Comparison of ENCODE assay signal across 9 cellular contexts in genomic region chr1:53025034-53025777, GRCh38. TPM values are rescaled to one million over a fixed set of nuclear protein-coding genes. Genes with fewer than 3 reads are reported as not detected.
DNase-seq lines count a peak whose midpoint lies in the region; ATAC-seq, FAIRE-seq and TF ChIP-seq lines count a peak whose summit lies in the region.
"Had no signal": no experiment of that assay in that cellular context is flagged by ENCODE, and none has a peak within 500 bp of the region (broad histone marks: within the 10 kb centered on the region; RNA-seq: fewer than 3 reads in every experiment).

No MANE protein-coding gene starts in this region.

- BruUV-seq in IMR-90 (replicated peaks; lab: Mats Ljungman, UMichigan) (no TSS peak), endothelial cell of umbilical vein (replicated peaks; lab: Mats Ljungman, UMichigan) (no TSS peak)

- H3K4me2 ChIP-seq in IMR-90 (ENCODE audit: low read depth, low read length) (peak overlapping the region; percentile 41), endothelial cell of umbilical vein (ENCODE audit: insufficient read depth, low read length) (no peak overlapping the region), mesenchymal stem cell (ENCODE audit: low read length, poor library complexity, severe bottlenecking) (no peak overlapping the region)

- FAIRE-seq in endothelial cell of umbilical vein (lab: Jason Lieb, UNC), result no peak
- FAIRE-seq: TTC549 had no signal

- TF ChIP-seq CTCF in IMR-90 (conservative IDR thresholded peaks at IDR 0.05; ENCODE audit: low read depth, low read length) (no peak), endothelial cell of umbilical vein (IDR thresholded peaks at IDR 0.05; ENCODE audit: extremely low read depth in 1 of 2, insufficient read depth in 1 of 2, low read depth in 1 of 2, low read length in 2 of 2) (no peak), GM10266 (IDR thresholded peaks at IDR 0.05; ENCODE audit: control insufficient read depth, insufficient read depth, low read depth, missing control alignments) (no peak)

- H4K8ac ChIP-seq in IMR-90 (ENCODE audit: low read depth in 2 of 2, low read length in 2 of 2) (no peak overlapping the region), mesenchymal stem cell (ENCODE audit: low read length) (peak overlapping the region; percentile 77)

- H3K27ac ChIP-seq in IMR-90 (ENCODE audit: insufficient read depth, low read length) (peak overlapping the region; percentile 59; the same call in 1 of the 2 replicates), endothelial cell of umbilical vein (ENCODE audit: insufficient read depth, low read depth, low read length) (no peak overlapping the region), mesenchymal stem cell (ENCODE audit: low read length, poor library complexity, severe bottlenecking) (no peak overlapping the region)

- H3K27me3 ChIP-seq in IMR-90 (ENCODE audit: control insufficient read depth, insufficient read depth, low read length), result no peaks in the 10 kb centered on the region
- no peaks in the 10 kb centered on the region for H3K27me3 ChIP-seq in endothelial cell of umbilical vein (ENCODE audit: control insufficient read depth in 2 of 2, insufficient read depth in 2 of 2, low read length in 2 of 2)
- no peaks in the 10 kb centered on the region for H3K27me3 ChIP-seq in mesenchymal stem cell (ENCODE audit: control insufficient read depth in 1 of 2, insufficient read depth in 1 of 2, low read length in 2 of 2)

- H3K9me1 ChIP-seq in IMR-90 (ENCODE audit: insufficient read depth, low read length) (peaks cover 5% of the 10 kb centered on the region), endothelial cell of umbilical vein (replicated peaks; ENCODE audit: control insufficient read depth, extremely low read depth, insufficient read depth, low read length) (peaks cover 2% of the 10 kb centered on the region)

- peak; percentile 95 for ATAC-seq in IMR-90 (ENCODE audit: low read depth)

- CTCF ChIA-PET in IMR-90 (lab: Yijun Ruan, JAX), result no interaction called here
- CTCF ChIA-PET in endothelial cell of umbilical vein (lab: Charles Lee), result interaction anchor here (0.8 kb wide), 1 partner anchor 22 kb away, joined by 3 read pairs; no protein-coding TSS in a partner anchor

- DNase-seq in ACHN (peak; percentile 42), IMR-90 (peak; percentile 87), endothelial cell of umbilical vein (ENCODE audit: low read depth, low spot score) (peak; percentile 13), mesenchymal stem cell (peak; percentile 95), GM10266 (ENCODE audit: extremely low spot score) (no peak), LoVo (ENCODE audit: low spot score) (no peak)
- DNase-seq in NK-92 treated with Interleukin-12 subunit alpha and Interleukin-12 subunit beta, amount 100 ng/mL, for 24 hours (lab: John Stamatoyannopoulos, UW), result no peak
- DNase-seq in stimulated activated CD4-positive, alpha-beta T cell treated with anti-CD3 and anti-CD28 coated beads, Interleukin-4, amount 100 ng/mL, for 24 hours, result no peak

- no peaks in the 10 kb centered on the region for H3K9me3 ChIP-seq in IMR-90 (ENCODE audit: control insufficient read depth, insufficient read depth, low read length)
- no peaks in the 10 kb centered on the region for H3K9me3 ChIP-seq in endothelial cell of umbilical vein (replicated peaks; ENCODE audit: control insufficient read depth, insufficient read depth, low read length)
- H3K9me3 ChIP-seq in mesenchymal stem cell (ENCODE audit: control insufficient read depth, low read length), result no peaks in the 10 kb centered on the region

- H3K23ac ChIP-seq in IMR-90 (ENCODE audit: low read depth, low read length), result 0 out of 2 replicates have a peak overlapping the region, but pooled peaks have one; percentile 28
- H3K23ac ChIP-seq in mesenchymal stem cell (ENCODE audit: low read length in 2 of 2), result no peak overlapping the region

- TF ChIP-seq POLR2A in IMR-90 (IDR thresholded peaks at IDR 0.05; ENCODE audit: low read depth, low read length), result no peak
- no peak for TF ChIP-seq POLR2A in endothelial cell of umbilical vein (IDR thresholded peaks at IDR 0.05; ENCODE audit: low read depth, low read length)

- H3K36me3 ChIP-seq in IMR-90 (ENCODE audit: control insufficient read depth, insufficient read depth, low read length) (peaks cover 7% of the 10 kb centered on the region), endothelial cell of umbilical vein (ENCODE audit: control insufficient read depth in 2 of 2, extremely low read depth in 1 of 2, insufficient read depth in 2 of 2, low read length in 2 of 2) (peaks cover 0 to 3% of the 10 kb centered on the region in 2 experiments), mesenchymal stem cell (ENCODE audit: control insufficient read depth in 1 of 2, insufficient read depth in 2 of 2, low read depth in 1 of 2, low read length in 2 of 2) (peaks cover 5 to 20% of the 10 kb centered on the region in 2 experiments)

- H2AFZ ChIP-seq in IMR-90 (replicated peaks; ENCODE audit: low read length, poor library complexity) (no peak overlapping the region), endothelial cell of umbilical vein (ENCODE audit: low read depth, low read length) (no peak overlapping the region), mesenchymal stem cell (ENCODE audit: low read depth, low read length) (no peak overlapping the region)

- peak overlapping the region; percentile 36 for H4K5ac ChIP-seq in IMR-90 (ENCODE audit: low read depth, low read length)

- peak overlapping the region; percentile 77; the same call in 1 of the 2 replicates for H3K14ac ChIP-seq in IMR-90 (replicated peaks; ENCODE audit: low read depth, low read length)
- H3K14ac ChIP-seq in mesenchymal stem cell (ENCODE audit: low read length in 2 of 2), result no peak overlapping the region

- H2BK120ac ChIP-seq in IMR-90 (ENCODE audit: low read depth, low read length) (peak overlapping the region; percentile 7), mesenchymal stem cell (ENCODE audit: low read depth, low read length) (no peak overlapping the region)

- H3K4ac ChIP-seq in IMR-90 (ENCODE audit: low read depth, low read length) (peak overlapping the region; percentile 67), mesenchymal stem cell (ENCODE audit: low read depth in 1 of 2, low read length in 2 of 2) (peak overlapping the region in 1 of 2 experiments; percentile 82)

- no peak overlapping the region; the same call in 1 of the 2 replicates for H2BK20ac ChIP-seq in IMR-90 (ENCODE audit: low read depth, low read length)

- H2BK12ac ChIP-seq in mesenchymal stem cell (ENCODE audit: low read length in 2 of 2), result peak overlapping the region in 1 of 2 experiments; percentile 77

- H3K9ac ChIP-seq in IMR-90 (ENCODE audit: low read depth, low read length) (no peak overlapping the region), endothelial cell of umbilical vein (replicated peaks; ENCODE audit: extremely low read depth, insufficient read depth, low read length) (no peak overlapping the region), mesenchymal stem cell (ENCODE audit: low read length) (peak overlapping the region; percentile 69)

- intact Hi-C loops in IMR-90 (cut with micrococcal nuclease), result no loop called here
- intact Hi-C loops in endothelial cell of umbilical vein (cut with micrococcal nuclease), result no loop called here

- POLR2A ChIA-PET in IMR-90 (lab: Charles Lee; ENCODE audit: unreplicated experiment), result no interaction called here
- POLR2A ChIA-PET in endothelial cell of umbilical vein (lab: Charles Lee), result no interaction called here

- H4K20me1 ChIP-seq in IMR-90 (ENCODE audit: insufficient read depth, low read length), result peaks cover 8% of the 10 kb centered on the region; the same call in 1 of the 2 replicates
- H4K20me1 ChIP-seq in endothelial cell of umbilical vein (replicated peaks; ENCODE audit: control insufficient read depth, extremely low read depth, insufficient read depth, low read length), result no peaks in the 10 kb centered on the region

- H2AK9ac ChIP-seq in IMR-90 (replicated peaks; ENCODE audit: low read depth, low read length, poor library complexity), result peak overlapping the region; percentile 66

- dilution Hi-C loops in IMR-90 (cut with HindIII; ENCODE audit: low sequenced_read_pairs, unreplicated experiment), result no loop called here
- dilution Hi-C loops in endothelial cell of umbilical vein (cut with MboI; ENCODE audit: extremely low pct_ligation_motif_present, low sequenced_read_pairs), result no loop called here

- H4K91ac ChIP-seq in IMR-90 (ENCODE audit: insufficient read depth, low read depth, low read length), result peak overlapping the region; percentile 30
- no peak overlapping the region for H4K91ac ChIP-seq in mesenchymal stem cell (ENCODE audit: low read length)

- TF ChIP-seq RAD21 in IMR-90 (IDR thresholded peaks at IDR 0.05; ENCODE audit: low read length), result 0 out of 2 replicates have a peak, but pooled peaks have one; percentile 11

- peaks cover 34 to 71% of the 10 kb centered on the region in 2 experiments for H3K79me1 ChIP-seq in IMR-90 (ENCODE audit: low read depth in 1 of 2, low read length in 2 of 2)
- H3K79me1 ChIP-seq in mesenchymal stem cell (replicated peaks; ENCODE audit: low read length, poor library complexity, severe bottlenecking), result peaks cover 24% of the 10 kb centered on the region

- H2BK5ac ChIP-seq in IMR-90 (ENCODE audit: low read depth, low read length, poor library complexity, severe bottlenecking), result peak overlapping the region; percentile 52
- no peak overlapping the region for H2BK5ac ChIP-seq in mesenchymal stem cell (ENCODE audit: low read depth, low read length, poor library complexity, severe bottlenecking)

- H3K79me2 ChIP-seq in endothelial cell of umbilical vein (ENCODE audit: control insufficient read depth, insufficient read depth, low read length), result peaks cover 25% of the 10 kb centered on the region

- H3K18ac ChIP-seq in IMR-90 (ENCODE audit: low read depth, low read length), result peak overlapping the region; percentile 63; the same call in 1 of the 2 replicates
- peak overlapping the region in 1 of 2 experiments; percentile 66 for H3K18ac ChIP-seq in mesenchymal stem cell (ENCODE audit: low read depth in 1 of 2, low read length in 2 of 2)

- in situ Hi-C loops in ACHN (cut with HindIII; ENCODE audit: low pct_ligation_motif_present, low pct_unique_long_range_greater_than_20kb, low sequenced_read_pairs) (no loop called here), IMR-90 (cut with MboI; ENCODE audit: low sequenced_read_pairs) (no loop called here)

- 75% methylated on average over 1 of the region's 3 CpGs; no CpG with 5 or more reads in 1 of the 2 experiments for WGBS in IMR-90 (ENCODE audit: extremely low coverage in 2 of 2, insufficient read length in 1 of 2), 2 experiments
- 62% methylated on average over 3 of the region's 3 CpGs for WGBS in mesenchymal stem cell

- H2AK5ac ChIP-seq in IMR-90 (ENCODE audit: low read depth, low read length) (peak overlapping the region; percentile 71), mesenchymal stem cell (ENCODE audit: low read length, severe bottlenecking) (no peak overlapping the region)

- peak overlapping the region; percentile 37; the same call in 1 of the 3 replicates for H2BK15ac ChIP-seq in IMR-90 (ENCODE audit: low read depth, low read length)
- no peak overlapping the region for H2BK15ac ChIP-seq in mesenchymal stem cell (ENCODE audit: low read depth, poor library complexity, severe bottlenecking)

- H3K4me3 ChIP-seq in IMR-90 (ENCODE audit: insufficient read depth, low read depth, low read length) (no peak overlapping the region), endothelial cell of umbilical vein (replicated peaks in 1 of 3; ENCODE audit: insufficient read depth in 1 of 3, low read depth in 1 of 3, low read length in 3 of 3) (no peak overlapping the region), mesenchymal stem cell (ENCODE audit: insufficient read depth in 1 of 2, low read depth in 1 of 2, low read length in 2 of 2) (peak overlapping the region in 1 of 2 experiments; percentile 39)

- no peak overlapping the region for H3K56ac ChIP-seq in IMR-90 (ENCODE audit: extremely low read depth, insufficient read depth, low read length)

- H3K4me1 ChIP-seq in IMR-90 (ENCODE audit: control insufficient read depth, insufficient read depth, low read length) (peaks cover 8% of the 10 kb centered on the region), endothelial cell of umbilical vein (ENCODE audit: control insufficient read depth, extremely low read depth, insufficient read depth, low read length) (peaks cover 2% of the 10 kb centered on the region), mesenchymal stem cell (ENCODE audit: control insufficient read depth, insufficient read depth, low read depth, low read length) (peaks cover 2% of the 10 kb centered on the region)

RNA-seq across cellular contexts. Expression of gene PODN, which starts 36.8 kb away (rescaled TPM):
- total RNA-seq in IMR-90 (2012; rRNA removed), result 0.54 and 0.56 TPM in 2 replicates
- 5.4 and 6.2 TPM in 2 replicates for polyA plus RNA-seq in IMR-90 (2012; rRNA removed)
- 4.1 and 10.2 TPM in 2 replicates for polyA plus RNA-seq in IMR-90 (2012; cell fraction: cytosol; rRNA removed)
- 28.0 and 31.3 TPM in 2 replicates for polyA plus RNA-seq in IMR-90 (2012; cell fraction: nucleus; rRNA removed; ENCODE audit: low replicate concordance)
- total RNA-seq in endothelial cell of umbilical vein, result 1.5 and 2.0 TPM in 2 replicates
- 1.3 and 1.4 TPM in 2 replicates for polyA plus RNA-seq in endothelial cell of umbilical vein
- 0.71 and 0.76 TPM in 2 replicates for polyA plus RNA-seq in endothelial cell of umbilical vein (2011; cell fraction: cytosol; rRNA removed)
- polyA plus RNA-seq in endothelial cell of umbilical vein (2011; cell fraction: nucleus; rRNA removed), result 2.8 and 3.1 TPM in 2 replicates
- polyA plus RNA-seq in endothelial cell of umbilical vein (2012), result 1.4 and 2.1 TPM in 2 replicates
- polyA minus RNA-seq in endothelial cell of umbilical vein, result 0.28 and 0.92 TPM in 2 replicates
- not detected for polyA minus RNA-seq in endothelial cell of umbilical vein (2011; cell fraction: cytosol; rRNA and poly(A)+ RNA removed)
- 0.77 and 0.87 TPM in 2 replicates for polyA minus RNA-seq in endothelial cell of umbilical vein (2011; cell fraction: nucleus; rRNA and poly(A)+ RNA removed)
- 54.8 TPM for polyA plus RNA-seq in mesenchymal stem cell (2013, experiment 1 of 2)
- polyA plus RNA-seq in mesenchymal stem cell (2013, experiment 2 of 2), result 53.6 TPM

Comparison
In these comparisons a context has a peak if more than half of its experiments do, and no peak if none do; other contexts are left out.
1. DNase-seq: peak in ACHN (single experiment), IMR-90 (single experiment), endothelial cell of umbilical vein (single experiment) and mesenchymal stem cell (single experiment); none in GM10266 (single experiment), NK-92 treated with Interleukin-12 subunit alpha and Interleukin-12 subunit beta, amount 100 ng/mL, for 24 hours (single experiment), stimulated activated CD4-positive, alpha-beta T cell treated with anti-CD3 and anti-CD28 coated beads, Interleukin-4, amount 100 ng/mL, for 24 hours (single experiment) and LoVo (single experiment).